Comparison of ENCODE assay signal across 8 cellular contexts in genomic region chr12:127108360-127109215, GRCh38.
DNase-seq lines count a peak whose midpoint lies in the region; TF ChIP-seq lines count a peak whose summit lies in the region.

No MANE protein-coding gene starts in this region.

- intact Hi-C loops in activated CD4-positive, alpha-beta T cell treated with anti-CD3 and anti-CD28 coated beads, Interleukin-2, amount 10 ng/mL, durations not matched to agents 24 days and 14 days (cut with micrococcal nuclease) = loop anchor here (1.0 kb wide), 2 partner anchors 185 to 273 kb away; no protein-coding TSS in a partner anchor

- DNase-seq in NCI-H524 (lab: John Stamatoyannopoulos, UW) (peak; percentile 11 to 41), NCI-H524 treated with DMSO at 0.1 percent for 48 hours (lab: John Stamatoyannopoulos, UW) (no peak), HFFc6 (peak; percentile 61), NCI-H146 treated with DMSO at 0.1 percent for 48 hours (lab: John Stamatoyannopoulos, UW; ENCODE audit: unreplicated experiment) (peak; percentile 1), mesothelial cell of epicardium (ENCODE audit: low spot score in 2 of 2, unreplicated experiment in 2 of 2) (peak in 1 of 2 experiments; percentile 62), stromal cell of bone marrow (ENCODE audit: low read depth) (peak; percentile 51)
- DNase-seq in activated CD4-positive, alpha-beta T cell treated with anti-CD3 and anti-CD28 coated beads, Interleukin-2, amount 10 ng/mL, durations not matched to agents 24 days and 14 days = peak; percentile 82
- peak; percentile 9 for DNase-seq in effector CD4-positive, alpha-beta T cell

- H3K27ac Mint-ChIP-seq in HFFc6 = no peak overlapping the region
- H3K27ac Mint-ChIP-seq in activated CD4-positive, alpha-beta T cell treated with anti-CD3 and anti-CD28 coated beads, Interleukin-2, amount 10 ng/mL, durations not matched to agents 24 days and 14 days = no peak overlapping the region
- no peak overlapping the region for H3K27ac Mint-ChIP-seq in mesothelial cell of epicardium

- H3K36me3 Mint-ChIP-seq in HFFc6 (ENCODE audit: low read depth) (no peaks in the 10 kb centered on the region), mesothelial cell of epicardium (no peaks in the 10 kb centered on the region)
- no peaks in the 10 kb centered on the region for H3K36me3 Mint-ChIP-seq in activated CD4-positive, alpha-beta T cell treated with anti-CD3 and anti-CD28 coated beads, Interleukin-2, amount 10 ng/mL, durations not matched to agents 24 days and 14 days (ENCODE audit: low read depth)

- H3K27me3 Mint-ChIP-seq in HFFc6 (ENCODE audit: insufficient read depth) (no peaks in the 10 kb centered on the region), mesothelial cell of epicardium (ENCODE audit: low read depth) (peaks cover 5% of the 10 kb centered on the region)
- H3K27me3 Mint-ChIP-seq in activated CD4-positive, alpha-beta T cell treated with anti-CD3 and anti-CD28 coated beads, Interleukin-2, amount 10 ng/mL, durations not matched to agents 24 days and 14 days = peaks cover 6% of the 10 kb centered on the region

- H3K9me3 Mint-ChIP-seq in HFFc6 (no peaks in the 10 kb centered on the region), mesothelial cell of epicardium (no peaks in the 10 kb centered on the region)
- H3K9me3 Mint-ChIP-seq in activated CD4-positive, alpha-beta T cell treated with anti-CD3 and anti-CD28 coated beads, Interleukin-2, amount 10 ng/mL, durations not matched to agents 24 days and 14 days = no peaks in the 10 kb centered on the region

- TF ChIP-seq CTCF in HFFc6 (IDR thresholded peaks at IDR 0.05) (peak; percentile 93), mesothelial cell of epicardium (IDR thresholded peaks at IDR 0.05; ENCODE audit: unreplicated experiment) (peak; percentile 71)

- no peak overlapping the region for H3K4me3 Mint-ChIP-seq in HFFc6
- H3K4me3 Mint-ChIP-seq in activated CD4-positive, alpha-beta T cell treated with anti-CD3 and anti-CD28 coated beads, Interleukin-2, amount 10 ng/mL, durations not matched to agents 24 days and 14 days = no peak overlapping the region
- H3K4me3 Mint-ChIP-seq in mesothelial cell of epicardium = no peak overlapping the region

- H3K4me1 Mint-ChIP-seq in HFFc6 (ENCODE audit: low read depth) = peaks cover 24% of the 10 kb centered on the region
- no peaks in the 10 kb centered on the region for H3K4me1 Mint-ChIP-seq in activated CD4-positive, alpha-beta T cell treated with anti-CD3 and anti-CD28 coated beads, Interleukin-2, amount 10 ng/mL, durations not matched to agents 24 days and 14 days
- H3K4me1 Mint-ChIP-seq in mesothelial cell of epicardium = no peaks in the 10 kb centered on the region
